ENCODE assay signal across 8 cellular contexts in the genomic region with DNA sequence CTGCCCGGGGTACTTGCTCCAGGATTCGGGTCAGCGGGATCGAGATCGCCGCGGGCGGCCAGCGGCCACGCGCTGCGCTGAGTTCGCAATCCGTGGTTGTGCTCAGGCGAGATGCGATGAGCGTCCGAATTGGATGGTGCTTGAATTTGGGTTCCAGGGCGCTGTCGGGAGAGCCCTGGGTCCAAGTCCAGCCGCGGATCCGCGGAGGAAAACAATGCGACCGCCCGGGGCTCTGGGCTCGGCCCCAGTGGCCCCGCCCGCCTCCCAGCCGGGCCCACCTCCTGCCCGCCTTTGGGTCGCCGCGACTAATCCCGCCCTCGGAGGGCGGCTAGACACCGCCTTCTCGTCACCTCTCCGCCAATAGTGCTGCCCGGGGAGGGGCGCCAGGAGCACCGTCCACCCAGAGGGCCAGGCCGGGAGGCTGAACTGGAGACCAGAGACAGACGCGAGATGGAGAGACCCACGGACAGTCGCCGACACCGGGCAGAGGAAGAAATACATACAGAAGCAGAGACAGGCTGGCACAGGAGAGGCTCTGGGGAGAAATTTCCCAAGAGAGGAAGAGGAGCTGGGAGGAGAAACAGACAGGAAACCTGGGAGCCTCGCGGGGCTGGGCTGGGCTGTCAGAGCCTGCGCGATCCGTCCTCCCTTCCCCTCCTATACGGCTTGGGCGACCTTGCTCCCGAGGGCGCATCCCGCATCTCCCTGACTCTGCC. TPM values are rescaled to one million over a fixed set of nuclear protein-coding genes. Genes with fewer than 3 reads are reported as not detected.
A peak's percentile ranks its signal among the peaks of the same experiment; 100 is the strongest.
DNase-seq lines count a peak whose midpoint lies in the region; ATAC-seq, FAIRE-seq and TF ChIP-seq lines count a peak whose summit lies in the region.

A gene with protein sequence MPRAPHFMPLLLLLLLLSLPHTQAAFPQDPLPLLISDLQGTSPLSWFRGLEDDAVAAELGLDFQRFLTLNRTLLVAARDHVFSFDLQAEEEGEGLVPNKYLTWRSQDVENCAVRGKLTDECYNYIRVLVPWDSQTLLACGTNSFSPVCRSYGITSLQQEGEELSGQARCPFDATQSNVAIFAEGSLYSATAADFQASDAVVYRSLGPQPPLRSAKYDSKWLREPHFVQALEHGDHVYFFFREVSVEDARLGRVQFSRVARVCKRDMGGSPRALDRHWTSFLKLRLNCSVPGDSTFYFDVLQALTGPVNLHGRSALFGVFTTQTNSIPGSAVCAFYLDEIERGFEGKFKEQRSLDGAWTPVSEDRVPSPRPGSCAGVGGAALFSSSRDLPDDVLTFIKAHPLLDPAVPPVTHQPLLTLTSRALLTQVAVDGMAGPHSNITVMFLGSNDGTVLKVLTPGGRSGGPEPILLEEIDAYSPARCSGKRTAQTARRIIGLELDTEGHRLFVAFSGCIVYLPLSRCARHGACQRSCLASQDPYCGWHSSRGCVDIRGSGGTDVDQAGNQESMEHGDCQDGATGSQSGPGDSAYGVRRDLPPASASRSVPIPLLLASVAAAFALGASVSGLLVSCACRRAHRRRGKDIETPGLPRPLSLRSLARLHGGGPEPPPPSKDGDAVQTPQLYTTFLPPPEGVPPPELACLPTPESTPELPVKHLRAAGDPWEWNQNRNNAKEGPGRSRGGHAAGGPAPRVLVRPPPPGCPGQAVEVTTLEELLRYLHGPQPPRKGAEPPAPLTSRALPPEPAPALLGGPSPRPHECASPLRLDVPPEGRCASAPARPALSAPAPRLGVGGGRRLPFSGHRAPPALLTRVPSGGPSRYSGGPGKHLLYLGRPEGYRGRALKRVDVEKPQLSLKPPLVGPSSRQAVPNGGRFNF (minus strand): TSS at position 216 of the 716 bp plus-strand sequence. CDS start 4,010 bp downstream, outside the sequence.

- peaks cover 13 to 53% (median 39%) of the 10 kb centered on the region in 12 donors for H3K4me1 ChIP-seq in heart left ventricle

- 0 to 1% (median 0%) methylated on average over 36 to 61 of the region's 61 CpGs for WGBS in heart left ventricle, 4 donors

- H3K27ac ChIP-seq in heart left ventricle: peak within 1 kb of the TSS; percentile 79 to 92 (median 87)

- H3K9me3 Mint-ChIP-seq in T-cell (no peaks in the 10 kb centered on the region), type B pancreatic cell (no peaks in the 10 kb centered on the region)

- TF ChIP-seq POLR2A in GM12892 (IDR thresholded peaks at IDR 0.05; ENCODE audit: low read depth, low read length) (no peak), heart left ventricle (IDR thresholded peaks at IDR 0.05) (peak; percentile 94 to 97)

- peaks cover 0 to 10% (median 3%) of the 10 kb centered on the region in 9 donors for H3K36me3 ChIP-seq in heart left ventricle

- H3K9me3 ChIP-seq in heart left ventricle: no peaks in the 10 kb centered on the region

- H3K27me3 ChIP-seq in heart left ventricle: peaks cover 0 to 5% (median 0%) of the 10 kb centered on the region in 9 donors

- CTCF ChIA-PET in T-cell (lab: Charles Lee): interaction anchor here in 1 of 2 donors (0.7 to 1.9 kb wide), 3 partner anchors 10 to 49 kb away, joined by 3 to 5 read pairs (median 4); a partner anchor contains a TSS

- H3K4me3 ChIP-seq in heart left ventricle: peak within 1 kb of the TSS; percentile 66 to 97 (median 84)

- peak; percentile 90 for DNase-seq in GM12892 (ENCODE audit: insufficient read length)
- peak; percentile 66 for DNase-seq in NCI-H1436 treated with DMSO at 0.1 percent for 48 hours (lab: John Stamatoyannopoulos, UW)
- DNase-seq in T-cell: peak; percentile 64 to 87 (median 80)
- DNase-seq in amniotic stem cell (lab: John Stamatoyannopoulos, UW): peak; percentile 84
- peak; percentile 97 to 98 (median 98) for DNase-seq in heart left ventricle
- DNase-seq in posterior cingulate gyrus: peak; percentile 92 to 100 (median 98)
- peak; percentile 92 for DNase-seq in type B pancreatic cell (ENCODE audit: extremely low spot score, unreplicated experiment)

- ATAC-seq in HG02870 (IDR thresholded peaks at IDR 0.05; ENCODE audit: unreplicated experiment) (peak; percentile 98), T-cell (replicated peaks in 1 of 4) (peak; percentile 99 to 100 (median 99)), heart left ventricle (peak; percentile 93 to 95 (median 93))

- peak within 1 kb of the TSS; percentile 81 to 91 for H3K27ac Mint-ChIP-seq in T-cell
- peak within 1 kb of the TSS; percentile 82 for H3K27ac Mint-ChIP-seq in type B pancreatic cell

- intact Hi-C loops in heart left ventricle (cut with DNase I) (loop anchor here in 2 of 10 donors (2.0 to 10.0 kb wide), 3 partner anchors 18 to 139 kb away; a partner anchor contains a TSS), posterior cingulate gyrus (cut with DNase I) (loop anchor here (10.0 kb wide), 1 partner anchor 72 kb away; a partner anchor contains a TSS)

- TF ChIP-seq CTCF in heart left ventricle (IDR thresholded peaks at IDR 0.05): no peak
- no peak for TF ChIP-seq CTCF in type B pancreatic cell (conservative IDR thresholded peaks at IDR 0.05)

- peak; percentile 89 for FAIRE-seq in GM12892 (lab: Jason Lieb, UNC)

- H3K27me3 Mint-ChIP-seq in T-cell (no peaks in the 10 kb centered on the region), type B pancreatic cell (peaks cover 12% of the 10 kb centered on the region)

- H3K4me3 Mint-ChIP-seq in T-cell (peak within 1 kb of the TSS; percentile 86 to 95 (median 94)), type B pancreatic cell (peak within 1 kb of the TSS; percentile 93)

- H3K36me3 Mint-ChIP-seq in T-cell (no peaks in the 10 kb centered on the region), type B pancreatic cell (peaks cover 4% of the 10 kb centered on the region)

- POLR2A ChIA-PET in T-cell (lab: Charles Lee): interaction anchor here in 1 of 2 donors (0.6 kb wide), 1 partner anchor 567 kb away, joined by 3 read pairs; a partner anchor contains a TSS

- H3K4me1 Mint-ChIP-seq in T-cell: peaks cover 14 to 17% (median 16%) of the 10 kb centered on the region in 3 donors
- H3K4me1 Mint-ChIP-seq in type B pancreatic cell (ENCODE audit: unreplicated experiment): peaks cover 38% of the 10 kb centered on the region

RNA-seq across cellular contexts. Expression of the gene that starts here (rescaled TPM):
- 1.4 TPM for polyA plus RNA-seq in GM12892 (2012; ENCODE audit: missing spikeins)
- total RNA-seq in T-cell: 10 to 100 TPM in 1 of 5 donors, 1 to 10 TPM in 4; 2.5 to 11.5 (median 8.5) TPM
- total RNA-seq in heart left ventricle: 10 to 100 TPM; 36.4 to 97.1 (median 50.8) TPM
- 10 to 100 TPM; 16.4 to 85.0 TPM for polyA plus RNA-seq in heart left ventricle
- total RNA-seq in type B pancreatic cell (ENCODE audit: low replicate concordance): 10.6 and 37.1 TPM in 2 replicates

Comparison
In these comparisons a context has a peak if more than half of its experiments do, and no peak if none do; other contexts are left out.
1. Peak in every context shown above with its lines: DNase-seq, ATAC-seq, H3K4me3 ChIP-seq and H3K27ac ChIP-seq.